In the genomic region with DNA sequence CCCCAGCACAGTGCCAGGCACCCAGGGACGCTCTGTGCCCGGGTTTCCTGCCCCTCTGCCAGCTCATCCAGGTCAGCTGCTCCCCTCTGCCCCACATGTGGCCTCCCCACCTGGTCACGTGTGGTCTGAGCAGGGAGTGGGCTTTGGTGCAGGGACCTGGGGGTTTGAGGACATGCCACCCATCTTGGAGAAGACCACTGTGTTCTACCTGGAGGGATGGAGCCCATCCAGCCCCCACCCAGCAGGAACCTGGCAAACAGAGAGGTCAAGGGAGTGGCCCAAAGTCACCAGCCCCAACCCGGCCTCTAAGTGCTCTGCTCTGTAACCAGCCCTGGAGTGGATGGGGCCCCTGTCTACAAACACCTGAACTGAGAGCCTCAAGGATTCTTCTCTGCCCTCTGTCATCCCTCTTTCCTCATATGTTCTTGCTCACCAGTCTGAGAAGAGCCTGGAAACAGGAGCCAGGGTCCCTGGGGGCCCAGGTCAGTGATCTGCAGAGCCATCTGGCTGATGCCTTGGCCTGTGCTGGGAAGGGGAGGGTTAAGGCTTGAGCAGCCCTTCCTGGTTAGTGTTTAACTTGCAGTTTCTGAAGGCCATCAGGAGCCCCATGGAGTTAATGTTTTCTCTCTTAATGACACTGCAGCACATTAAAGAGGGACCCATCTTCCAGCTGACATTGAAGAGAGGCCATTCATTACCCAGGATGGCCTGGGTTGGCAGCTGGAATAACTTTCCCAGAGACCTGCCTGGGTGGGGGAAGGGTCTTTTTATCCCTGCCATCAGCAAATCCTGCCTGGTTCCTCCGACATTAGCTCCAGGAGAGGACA, we compare ENCODE assay signal across 16 cellular contexts.
DNase-seq lines count a peak whose midpoint lies in the region; ATAC-seq and TF ChIP-seq lines count a peak whose summit lies in the region.
"Had no signal": no experiment of that assay in that cellular context is flagged by ENCODE, and none has a peak within 500 bp of the region (broad histone marks: within the 10 kb centered on the region; RNA-seq: fewer than 3 reads in every experiment).

No MANE protein-coding gene starts in this region.

- peaks cover 3% of the 10 kb centered on the region; the same call in 2 of the 3 replicates for H3K9me3 Mint-ChIP-seq in GM23338
- H3K9me3 Mint-ChIP-seq in activated CD4-positive, alpha-beta memory T cell treated with anti-CD3 and anti-CD28 coated beads, Interleukin-2, amount 10 ng/mL, durations not matched to agents 7 days and 5 days = no peaks in the 10 kb centered on the region
- H3K9me3 Mint-ChIP-seq: T-helper 2 cell treated with Interferon-gamma antibody and Interleukin-4, amounts not matched to agents 5 μg/mL and 100 μg/mL, for 36 hours had no signal

- no peak overlapping the region for H2AFZ ChIP-seq in GM23338

- H3K9me2 ChIP-seq in GM23338 (ENCODE audit: insufficient read depth) = no peaks in the 10 kb centered on the region

- no peak overlapping the region for H3K4me3 Mint-ChIP-seq in GM23338
- H3K4me3 Mint-ChIP-seq in activated CD4-positive, alpha-beta memory T cell treated with anti-CD3 and anti-CD28 coated beads, Interleukin-2, amount 10 ng/mL, durations not matched to agents 7 days and 5 days = no peak overlapping the region
- H3K4me3 Mint-ChIP-seq: T-helper 2 cell treated with Interferon-gamma antibody and Interleukin-4, amounts not matched to agents 5 μg/mL and 100 μg/mL, for 36 hours had no signal

- H3K4me3 ChIP-seq in BE2C (ENCODE audit: low read depth, low read length) (no peak overlapping the region), GM23338 (no peak overlapping the region)
- H3K4me3 ChIP-seq: gastroesophageal sphincter, prostate gland had no signal

- POLR2A ChIA-PET in activated CD4-positive, alpha-beta memory T cell treated with anti-CD3 and anti-CD28 coated beads, Interleukin-2, amount 10 ng/mL, durations not matched to agents 7 days and 5 days (lab: Charles Lee) = no interaction called here

- H3K27me3 ChIP-seq in BE2C = no peaks in the 10 kb centered on the region
- H3K27me3 ChIP-seq in GM23338 (ENCODE audit: insufficient read depth) = no peaks in the 10 kb centered on the region

- H3K27ac ChIP-seq in GM23338 (ENCODE audit: low read depth) = no peak overlapping the region
- H3K27ac ChIP-seq: gastroesophageal sphincter, prostate gland had no signal

- TF ChIP-seq CTCF in BE2C (IDR thresholded peaks at IDR 0.05; ENCODE audit: low read depth, low read length) (no peak), GM23338 (conservative IDR thresholded peaks at IDR 0.05; ENCODE audit: low read depth in 2 of 2) (no peak)

- DNase-seq in BE2C (peak; percentile 92), GM23338 (ENCODE audit: low spot score) (no peak), NCI-H82 (lab: John Stamatoyannopoulos, UW) (peak; percentile 94), kidney tubule cell (ENCODE audit: low spot score) (peak; percentile 8), cortex of kidney (lab: John Stamatoyannopoulos, UW) (no peak), T1000 (lab: John Stamatoyannopoulos, UW) (no peak)
- DNase-seq in activated CD4-positive, alpha-beta T cell treated with anti-CD3 and anti-CD28 coated beads for 48 hours = no peak
- no peak for DNase-seq in activated CD4-positive, alpha-beta memory T cell treated with anti-CD3 and anti-CD28 coated beads, Interleukin-2, amount 10 ng/mL, durations not matched to agents 7 days and 5 days
- DNase-seq: activated CD4-positive, alpha-beta T cell treated with anti-CD3 and anti-CD28 coated beads, Interleukin-2, amount 50 U/mL, for 1 hour; cerebellar nuclear complex; Kasumi-1; NCI-H446 had no signal

- no peaks in the 10 kb centered on the region for H3K36me3 Mint-ChIP-seq in GM23338 (ENCODE audit: low read depth)
- H3K36me3 Mint-ChIP-seq in activated CD4-positive, alpha-beta memory T cell treated with anti-CD3 and anti-CD28 coated beads, Interleukin-2, amount 10 ng/mL, durations not matched to agents 7 days and 5 days (ENCODE audit: low read depth) = no peaks in the 10 kb centered on the region

- peaks cover 26% of the 10 kb centered on the region for H3K4me1 Mint-ChIP-seq in GM23338
- no peaks in the 10 kb centered on the region for H3K4me1 Mint-ChIP-seq in activated CD4-positive, alpha-beta memory T cell treated with anti-CD3 and anti-CD28 coated beads, Interleukin-2, amount 10 ng/mL, durations not matched to agents 7 days and 5 days

- H3K27me3 Mint-ChIP-seq in GM23338 (ENCODE audit: insufficient read depth, low read depth, poor library complexity) = peaks cover 11% of the 10 kb centered on the region
- peaks cover 19% of the 10 kb centered on the region for H3K27me3 Mint-ChIP-seq in activated CD4-positive, alpha-beta memory T cell treated with anti-CD3 and anti-CD28 coated beads, Interleukin-2, amount 10 ng/mL, durations not matched to agents 7 days and 5 days

- peak; percentile 63 for ATAC-seq in GM23338
- ATAC-seq: gastroesophageal sphincter, HCT116 had no signal

- H3K79me2 ChIP-seq in GM23338 (replicated peaks; ENCODE audit: insufficient read depth) = no peaks in the 10 kb centered on the region

- no peak overlapping the region for H3K27ac Mint-ChIP-seq in GM23338
- H3K27ac Mint-ChIP-seq in activated CD4-positive, alpha-beta memory T cell treated with anti-CD3 and anti-CD28 coated beads, Interleukin-2, amount 10 ng/mL, durations not matched to agents 7 days and 5 days = no peak overlapping the region
- H3K27ac Mint-ChIP-seq: T-helper 2 cell treated with Interferon-gamma antibody and Interleukin-4, amounts not matched to agents 5 μg/mL and 100 μg/mL, for 36 hours had no signal

- H3K4me2 ChIP-seq in GM23338 = no peak overlapping the region

- H4K20me1 ChIP-seq in GM23338 (replicated peaks; ENCODE audit: insufficient read depth) = no peaks in the 10 kb centered on the region

- H3K4me1 ChIP-seq in BE2C = peaks cover 56% of the 10 kb centered on the region
- peaks cover 5% of the 10 kb centered on the region; the same call in 1 of the 2 replicates for H3K4me1 ChIP-seq in GM23338 (ENCODE audit: insufficient read depth)
- H3K4me1 ChIP-seq: gastroesophageal sphincter, prostate gland had no signal

- no peaks in the 10 kb centered on the region for H3F3A ChIP-seq in GM23338 (replicated peaks; ENCODE audit: low read depth)

- CTCF ChIA-PET in activated CD4-positive, alpha-beta memory T cell treated with anti-CD3 and anti-CD28 coated beads, Interleukin-2, amount 10 ng/mL, durations not matched to agents 7 days and 5 days (lab: Charles Lee) = no interaction called here

- no peaks in the 10 kb centered on the region for H3K36me3 ChIP-seq in BE2C
- no peaks in the 10 kb centered on the region for H3K36me3 ChIP-seq in GM23338 (ENCODE audit: insufficient read depth)
- H3K36me3 ChIP-seq: gastroesophageal sphincter, prostate gland had no signal

- no peaks in the 10 kb centered on the region for H3K9me3 ChIP-seq in BE2C
- H3K9me3 ChIP-seq: prostate gland had no signal

TF ChIP-seq in GM23338, 12 proteins besides CTCF, POLR2A, EP300 and RAD21 (continues in another document):
- no peak for TF ChIP-seq JUNB (IDR thresholded peaks at IDR 0.05; ENCODE audit: unreplicated experiment)

Comparison
In these comparisons a context has a peak if more than half of its experiments do, and no peak if none do; other contexts are left out.
1. DNase-seq: peak in BE2C (single experiment), NCI-H82 (single experiment) and kidney tubule cell (single experiment); none in GM23338 (single experiment), activated CD4-positive, alpha-beta T cell treated with anti-CD3 and anti-CD28 coated beads for 48 hours (single experiment), activated CD4-positive, alpha-beta memory T cell treated with anti-CD3 and anti-CD28 coated beads, Interleukin-2, amount 10 ng/mL, durations not matched to agents 7 days and 5 days (single experiment), cortex of kidney (single experiment) and T1000 (single experiment).